In the genomic region with DNA sequence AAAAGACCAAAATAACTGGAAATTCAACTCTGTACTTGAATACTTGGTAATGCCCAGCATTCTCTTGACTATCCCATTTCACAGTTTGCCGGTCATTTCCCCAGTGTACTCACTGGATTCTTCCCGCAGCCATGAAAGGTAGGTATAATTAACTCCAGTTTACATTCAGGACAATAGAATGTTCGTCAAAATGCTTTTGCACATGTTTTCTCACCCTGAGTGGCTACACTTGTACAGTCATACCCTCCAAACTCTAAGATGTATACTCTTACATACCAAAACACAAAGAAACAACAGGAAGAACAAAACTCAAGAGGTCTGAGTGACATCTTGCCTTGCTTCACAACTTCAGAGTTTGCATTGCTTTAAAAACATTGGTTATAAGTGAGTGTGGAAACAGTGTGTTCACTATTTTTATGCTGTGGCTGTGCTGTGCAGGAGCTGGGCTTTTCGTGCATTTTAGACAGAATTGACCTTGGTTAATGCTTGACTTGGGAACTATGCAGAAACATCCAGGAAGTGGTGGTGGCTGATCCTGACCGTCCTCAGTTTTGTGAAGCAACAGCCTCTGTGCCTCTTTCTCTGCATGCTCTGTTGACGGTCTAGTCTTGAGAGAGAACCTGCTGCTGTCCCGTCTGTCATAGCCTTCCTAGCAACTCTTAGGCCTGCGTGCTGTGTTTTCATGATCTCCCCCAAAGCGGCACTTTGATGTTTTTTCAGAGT, we compare ENCODE assay signal across 20 cellular contexts.
DNase-seq lines count a peak whose midpoint lies in the region; FAIRE-seq and TF ChIP-seq lines count a peak whose summit lies in the region.
"Had no signal": no experiment of that assay in that cellular context is flagged by ENCODE, and none has a peak within 500 bp of the region (broad histone marks: within the 10 kb centered on the region; RNA-seq: fewer than 3 reads in every experiment).

No MANE protein-coding gene starts in this region.

- peaks cover 11% of the 10 kb centered on the region for H3K4me1 ChIP-seq in endothelial cell of umbilical vein (ENCODE audit: control insufficient read depth, extremely low read depth, insufficient read depth, low read length)

- no peaks in the 10 kb centered on the region for H3K36me3 ChIP-seq in endothelial cell of umbilical vein (ENCODE audit: control insufficient read depth in 2 of 2, extremely low read depth in 1 of 2, insufficient read depth in 2 of 2, low read length in 2 of 2)
- H3K36me3 ChIP-seq: ovary, vagina had no signal

- H3K27ac Mint-ChIP-seq in nephron (peak overlapping the region; percentile 53 to 88 (median 76)), MCF 10A (ENCODE audit: low read depth, unreplicated experiment) (no peak overlapping the region)

- H3K9me3 ChIP-seq in endothelial cell of umbilical vein (replicated peaks; ENCODE audit: control insufficient read depth, insufficient read depth, low read length): no peaks in the 10 kb centered on the region
- H3K9me3 ChIP-seq: ovary, vagina had no signal

- H4K20me1 ChIP-seq in endothelial cell of umbilical vein (replicated peaks; ENCODE audit: control insufficient read depth, extremely low read depth, insufficient read depth, low read length): peaks cover 10% of the 10 kb centered on the region

- no peaks in the 10 kb centered on the region for H3K27me3 Mint-ChIP-seq in nephron (ENCODE audit: low read depth)
- H3K27me3 Mint-ChIP-seq in MCF 10A (ENCODE audit: insufficient read depth, unreplicated experiment): no peaks in the 10 kb centered on the region

- peak; percentile 63 for FAIRE-seq in endothelial cell of umbilical vein (lab: Jason Lieb, UNC)
- FAIRE-seq: G401.6, K562 had no signal

- H3K36me3 Mint-ChIP-seq in nephron (ENCODE audit: low read depth) (no peaks in the 10 kb centered on the region), MCF 10A (ENCODE audit: insufficient read depth, unreplicated experiment) (no peaks in the 10 kb centered on the region)

- H3K9me3 Mint-ChIP-seq in nephron: no peaks in the 10 kb centered on the region
- H3K9me3 Mint-ChIP-seq in MCF 10A (ENCODE audit: unreplicated experiment): no peaks in the 10 kb centered on the region

- intact Hi-C loops in endothelial cell of umbilical vein (cut with micrococcal nuclease): loop anchor here (1.0 kb wide), 1 partner anchor 12 kb away; no protein-coding TSS in a partner anchor
- intact Hi-C loops in MCF 10A (cut with micrococcal nuclease): no loop called here

- H3K27ac ChIP-seq in endothelial cell of umbilical vein (ENCODE audit: insufficient read depth, low read depth, low read length): no peak overlapping the region
- H3K27ac ChIP-seq: epithelial cell of prostate, ovary, vagina had no signal

- dilution Hi-C loops in endothelial cell of umbilical vein (cut with MboI; ENCODE audit: extremely low pct_ligation_motif_present, low sequenced_read_pairs): no loop called here

- no peaks in the 10 kb centered on the region for H3K9me1 ChIP-seq in endothelial cell of umbilical vein (replicated peaks; ENCODE audit: control insufficient read depth, extremely low read depth, insufficient read depth, low read length)

- CTCF ChIA-PET in endothelial cell of umbilical vein (lab: Charles Lee) (interaction anchor here (1.0 kb wide), 1 partner anchor 16 kb away, joined by 3 read pairs; no protein-coding TSS in a partner anchor), MCF 10A (lab: Yijun Ruan, JAX) (no interaction called here)

- BruUV-seq in endothelial cell of umbilical vein (replicated peaks; lab: Mats Ljungman, UMichigan) (no TSS peak), MCF 10A (replicated peaks; lab: Mats Ljungman, UMichigan) (no TSS peak)

- POLR2A ChIA-PET in endothelial cell of umbilical vein (lab: Charles Lee) (no interaction called here), MCF 10A (lab: Yijun Ruan, JAX) (no interaction called here)

- TF ChIP-seq POLR2A in NB4 (IDR thresholded peaks at IDR 0.05; ENCODE audit: extremely low read depth, insufficient read length) (no peak), endothelial cell of umbilical vein (IDR thresholded peaks at IDR 0.05; ENCODE audit: low read depth, low read length) (no peak)

- H3K4me1 Mint-ChIP-seq in nephron (peaks cover 48% of the 10 kb centered on the region), MCF 10A (ENCODE audit: insufficient read depth, unreplicated experiment) (peaks cover 16% of the 10 kb centered on the region)

- peak; percentile 35 for DNase-seq in Caki2 (ENCODE audit: low read depth)
- peak; percentile 65 for DNase-seq in NB4 (ENCODE audit: low read depth)
- no peak for DNase-seq in endothelial cell of umbilical vein (ENCODE audit: low read depth, low spot score)
- no peak for DNase-seq in superior temporal gyrus (ENCODE audit: extremely low spot score)
- DNase-seq in MCF 10A (ENCODE audit: unreplicated experiment): no peak
- DNase-seq in HuH-7.5 (ENCODE audit: low spot score): no peak
- DNase-seq: activated CD8-positive, alpha-beta memory T cell treated with anti-CD3 and anti-CD28 coated beads, Interleukin-2, amount 50 U/mL, for 48 hours; foreskin melanocyte; H7; NCI-H1092; NCI-H2081 treated with DMSO at 0.1 percent for 48 hours; NCI-H524; ovary; T-helper 9 cell had no signal

- H3K4me3 ChIP-seq in NB4 (ENCODE audit: low read depth, low read length): no peak overlapping the region
- no peak overlapping the region for H3K4me3 ChIP-seq in endothelial cell of umbilical vein (replicated peaks in 1 of 3; ENCODE audit: insufficient read depth in 1 of 3, low read depth in 1 of 3, low read length in 3 of 3)
- H3K4me3 ChIP-seq: coronary artery, K562, ovary, vagina had no signal

- no peaks in the 10 kb centered on the region for H3K27me3 ChIP-seq in endothelial cell of umbilical vein (ENCODE audit: control insufficient read depth in 2 of 2, insufficient read depth in 2 of 2, low read length in 2 of 2)
- H3K27me3 ChIP-seq: ovary, vagina had no signal

- in situ Hi-C loops in Caki2 (cut with HindIII; ENCODE audit: low pct_unique_long_range_greater_than_20kb, low sequenced_read_pairs): no loop called here

- H3K79me2 ChIP-seq in endothelial cell of umbilical vein (ENCODE audit: control insufficient read depth, insufficient read depth, low read length): peaks cover 34% of the 10 kb centered on the region

- no peak overlapping the region for H2AFZ ChIP-seq in endothelial cell of umbilical vein (ENCODE audit: low read depth, low read length)

- no peak for TF ChIP-seq CTCF in NB4 (IDR thresholded peaks at IDR 0.05; ENCODE audit: low read depth, low read length)
- no peak for TF ChIP-seq CTCF in endothelial cell of umbilical vein (IDR thresholded peaks at IDR 0.05; ENCODE audit: extremely low read depth in 1 of 2, insufficient read depth in 1 of 2, low read depth in 1 of 2, low read length in 2 of 2)
- TF ChIP-seq CTCF in nephron (IDR thresholded peaks at IDR 0.05; ENCODE audit: unreplicated experiment in 3 of 3): no peak
- TF ChIP-seq CTCF in MCF 10A (IDR thresholded peaks at IDR 0.05; ENCODE audit: unreplicated experiment): no peak

- H3K4me3 Mint-ChIP-seq in nephron: no peak overlapping the region
- H3K4me3 Mint-ChIP-seq in MCF 10A (ENCODE audit: unreplicated experiment): no peak overlapping the region

- H3K9ac ChIP-seq in endothelial cell of umbilical vein (replicated peaks; ENCODE audit: extremely low read depth, insufficient read depth, low read length): no peak overlapping the region

- no peak overlapping the region for H3K4me2 ChIP-seq in endothelial cell of umbilical vein (ENCODE audit: insufficient read depth, low read length)

TF ChIP-seq in endothelial cell of umbilical vein, 7 proteins besides CTCF, POLR2A, EP300 and RAD21:
- TF ChIP-seq MYC (IDR thresholded peaks at IDR 0.05; ENCODE audit: low read depth, low read length): no peak
- TF ChIP-seq GATA2 (IDR thresholded peaks at IDR 0.05; ENCODE audit: insufficient read depth, insufficient read length, low read depth, low read length): no peak
- TF ChIP-seq POLR2AphosphoS5 (IDR thresholded peaks at IDR 0.05; ENCODE audit: insufficient read depth, low read depth, low read length): no peak
- TF ChIP-seq FOS (IDR thresholded peaks at IDR 0.05; ENCODE audit: borderline replicate concordance, insufficient read depth, low read length): no peak
- TF ChIP-seq, protein P1, sequence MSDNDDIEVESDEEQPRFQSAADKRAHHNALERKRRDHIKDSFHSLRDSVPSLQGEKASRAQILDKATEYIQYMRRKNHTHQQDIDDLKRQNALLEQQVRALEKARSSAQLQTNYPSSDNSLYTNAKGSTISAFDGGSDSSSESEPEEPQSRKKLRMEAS (IDR thresholded peaks at IDR 0.05; ENCODE audit: insufficient read depth, insufficient read length): no peak
- TF ChIP-seq EZH2 (IDR thresholded peaks at IDR 0.05; ENCODE audit: borderline replicate concordance, low read depth, low read length, severe bottlenecking): no peak
- no peak for TF ChIP-seq JUN (IDR thresholded peaks at IDR 0.05; ENCODE audit: borderline replicate concordance, insufficient read depth, insufficient read length, low read depth)

Comparison
In these comparisons a context has a peak if more than half of its experiments do, and no peak if none do; other contexts are left out.
1. DNase-seq: peak in Caki2 (single experiment) and NB4 (single experiment); none in endothelial cell of umbilical vein (single experiment), superior temporal gyrus (single experiment), MCF 10A (single experiment) and HuH-7.5 (single experiment).